ENCODE assay signal across 28 cellular contexts in genomic region chr5:59769832-59770231, GRCh38.
DNase-seq lines count a peak whose midpoint lies in the region; ATAC-seq, FAIRE-seq and TF ChIP-seq lines count a peak whose summit lies in the region.
"Had no signal": no experiment of that assay in that cellular context is flagged by ENCODE, and none has a peak within 500 bp of the region (broad histone marks: within the 10 kb centered on the region; RNA-seq: fewer than 3 reads in every experiment).

No MANE protein-coding gene starts in this region.

- TF ChIP-seq EP300 in transverse colon (IDR thresholded peaks at IDR 0.05; ENCODE audit: low read depth), result no peak

- ATAC-seq in Right ventricle myocardium inferior (no peak), HG03095 (IDR thresholded peaks at IDR 0.05; ENCODE audit: unreplicated experiment) (no peak)
- ATAC-seq: activated naive CD4-positive, alpha-beta T cell treated with anti-CD3 and anti-CD28 coated beads, Interleukin-2, amount 50 U/mL, for 72 hours; natural killer cell; T-helper 17 cell had no signal

- H3K27me3 ChIP-seq in astrocyte (ENCODE audit: insufficient read depth, low read length) (no peaks in the 10 kb centered on the region), transverse colon (no peaks in the 10 kb centered on the region), Karpas-422 (ENCODE audit: low read length) (no peaks in the 10 kb centered on the region)
- H3K27me3 ChIP-seq: Peyer's patch had no signal

- peaks cover 20% of the 10 kb centered on the region for H3K4me1 Mint-ChIP-seq in astrocyte (ENCODE audit: low read depth, unreplicated experiment)

- DNase-seq in M059J (ENCODE audit: low read depth) (peak; percentile 67), astrocyte (ENCODE audit: low read depth) (peak; percentile 25), iris pigment epithelial cell (ENCODE audit: low read depth) (peak; percentile 74), transverse colon (no peak), Right ventricle myocardium inferior (ENCODE audit: missing footprints) (no peak), Karpas-422 (no peak)
- DNase-seq: activated CD4-positive, alpha-beta memory T cell treated with anti-CD3 and anti-CD28 coated beads, Interleukin-2, amount 10 ng/mL, durations not matched to agents 7 days and 5 days; activated CD4-positive, alpha-beta T cell treated with anti-CD3 and anti-CD28 coated beads for 1 hour; activated CD8-positive, alpha-beta memory T cell treated with anti-CD3 and anti-CD28 coated beads, Interleukin-2, amount 50 U/mL, for 48 hours; anterior cingulate cortex; CD4-positive, CD25-positive, alpha-beta regulatory T cell; central memory CD4-positive, alpha-beta T cell; kidney; natural killer cell; NCI-H1048; NCI-H1694; NCI-H2171; NCI-H526; Peyer's patch; retina; stimulated activated CD4-positive, alpha-beta T cell treated with anti-CD3 and anti-CD28 coated beads, Interleukin-4, amount 100 ng/mL, for 1 hour; substantia nigra; T-helper 17 cell had no signal

- H4K20me1 ChIP-seq in astrocyte (ENCODE audit: insufficient read depth, low read length), result no peaks in the 10 kb centered on the region
- 0 out of 2 replicates have a peak, but pooled peaks cover 9% of the 10 kb centered on the region for H4K20me1 ChIP-seq in Karpas-422 (ENCODE audit: insufficient read depth, low read depth, low read length)

- TF ChIP-seq POLR2A in transverse colon (IDR thresholded peaks at IDR 0.05), result no peak

- H3K27ac Mint-ChIP-seq in astrocyte (ENCODE audit: unreplicated experiment), result no peak overlapping the region
- H3K27ac Mint-ChIP-seq: activated CD4-positive, alpha-beta memory T cell treated with anti-CD3 and anti-CD28 coated beads, Interleukin-2, amount 10 ng/mL, durations not matched to agents 7 days and 5 days; activated naive CD4-positive, alpha-beta T cell treated with anti-CD3 and anti-CD28 coated beads, Interleukin-2, amount 50 U/mL, for 72 hours; activated T-helper 2 cell treated with anti-CD3 and anti-CD28 coated beads, Interferon-gamma antibody, Interleukin-2, Interleukin-4, amounts not matched to agents 10 μg/mL and 5 μg/mL and 100 μg/mL, durations not matched to agents 14 hours and 24 hours and 36 hours; CD4-positive, CD25-positive, alpha-beta regulatory T cell; natural killer cell; T-helper 17 cell had no signal

- H3K9me3 ChIP-seq in astrocyte (ENCODE audit: insufficient read depth, low read depth, low read length) (no peaks in the 10 kb centered on the region), transverse colon (no peaks in the 10 kb centered on the region), Karpas-422 (ENCODE audit: low read length) (no peaks in the 10 kb centered on the region)
- H3K9me3 ChIP-seq: Peyer's patch had no signal

- H3K36me3 ChIP-seq in astrocyte (ENCODE audit: insufficient read depth, low read length), result no peaks in the 10 kb centered on the region
- no peaks in the 10 kb centered on the region for H3K36me3 ChIP-seq in transverse colon
- no peaks in the 10 kb centered on the region for H3K36me3 ChIP-seq in Karpas-422 (ENCODE audit: insufficient read depth, low read length)
- H3K36me3 ChIP-seq: Peyer's patch had no signal

- in situ Hi-C loops in transverse colon (cut with MboI; ENCODE audit: low pct_ligation_motif_present in 1 of 4, low pct_unique_long_range_greater_than_20kb in 1 of 4, low sequenced_read_pairs in 3 of 4), result no loop called here

- no peaks in the 10 kb centered on the region for H3K27me3 Mint-ChIP-seq in astrocyte (ENCODE audit: low read depth, unreplicated experiment)

- H3K9ac ChIP-seq in astrocyte (ENCODE audit: low read length) (no peak overlapping the region), Karpas-422 (ENCODE audit: low read length) (no peak overlapping the region)

- no peak overlapping the region for H3K4me3 Mint-ChIP-seq in astrocyte (ENCODE audit: unreplicated experiment)
- H3K4me3 Mint-ChIP-seq: activated CD4-positive, alpha-beta memory T cell treated with anti-CD3 and anti-CD28 coated beads, Interleukin-2, amount 10 ng/mL, durations not matched to agents 7 days and 5 days; natural killer cell; T-helper 17 cell had no signal

- FAIRE-seq in astrocyte (lab: Jason Lieb, UNC), result no peak
- FAIRE-seq: D721Med, GM12892, kidney had no signal

- H3K79me2 ChIP-seq in astrocyte (ENCODE audit: insufficient read depth, low read length) (peaks cover 7% of the 10 kb centered on the region), Karpas-422 (ENCODE audit: low read length) (no peaks in the 10 kb centered on the region)

- no peaks in the 10 kb centered on the region for H3K9me2 ChIP-seq in Karpas-422 (replicated peaks; ENCODE audit: insufficient read depth, low read length)

- H2AFZ ChIP-seq in astrocyte (ENCODE audit: low read depth, low read length) (no peak overlapping the region), Karpas-422 (ENCODE audit: low read length) (no peak overlapping the region)

- H3K4me1 ChIP-seq in astrocyte (ENCODE audit: insufficient read depth, low read length), result peaks cover 14% of the 10 kb centered on the region
- peaks cover 0 to 15% (median under 1%) of the 10 kb centered on the region in 4 donors for H3K4me1 ChIP-seq in transverse colon
- no peaks in the 10 kb centered on the region for H3K4me1 ChIP-seq in Karpas-422 (ENCODE audit: low read length)
- H3K4me1 ChIP-seq: Peyer's patch had no signal

- intact Hi-C loops in transverse colon (cut with DNase I; ENCODE audit: low total_unique reads) (no loop called here), Right ventricle myocardium inferior (cut with DNase I) (no loop called here)

- H3K27ac ChIP-seq in astrocyte (ENCODE audit: low read depth, low read length) (no peak overlapping the region), transverse colon (peak overlapping the region in 3 of 4 donors; percentile 82 to 88 (median 86)), Karpas-422 (ENCODE audit: low read length) (no peak overlapping the region)

- TF ChIP-seq CTCF in astrocyte (IDR thresholded peaks at IDR 0.05; ENCODE audit: insufficient read depth, low read depth, low read length) (no peak), transverse colon (IDR thresholded peaks at IDR 0.05) (no peak)

- no peaks in the 10 kb centered on the region for H3K36me3 Mint-ChIP-seq in astrocyte (ENCODE audit: low read depth, unreplicated experiment)
- H3K36me3 Mint-ChIP-seq: CD4-positive, CD25-positive, alpha-beta regulatory T cell; natural killer cell had no signal

- H3K4me3 ChIP-seq in astrocyte (ENCODE audit: insufficient read depth, low read depth, low read length) (no peak overlapping the region), transverse colon (no peak overlapping the region), Karpas-422 (ENCODE audit: low read length) (no peak overlapping the region)
- H3K4me3 ChIP-seq: Peyer's patch had no signal

- H3K4me2 ChIP-seq in astrocyte (ENCODE audit: low read length), result peak overlapping the region; percentile 98
- H3K4me2 ChIP-seq in Karpas-422 (ENCODE audit: low read depth, low read length, poor library complexity, severe bottlenecking), result no peak overlapping the region

- no peaks in the 10 kb centered on the region for H3K9me3 Mint-ChIP-seq in astrocyte (ENCODE audit: unreplicated experiment)
- H3K9me3 Mint-ChIP-seq: activated CD4-positive, alpha-beta memory T cell treated with anti-CD3 and anti-CD28 coated beads, Interleukin-2, amount 10 ng/mL, durations not matched to agents 7 days and 5 days; activated naive CD4-positive, alpha-beta T cell treated with anti-CD3 and anti-CD28 coated beads, Interleukin-2, amount 50 U/mL, for 72 hours; activated T-helper 2 cell treated with anti-CD3 and anti-CD28 coated beads, Interferon-gamma antibody, Interleukin-2, Interleukin-4, amounts not matched to agents 10 μg/mL and 5 μg/mL and 100 μg/mL, durations not matched to agents 14 hours and 24 hours and 36 hours; natural killer cell had no signal

Comparison
In these comparisons a context has a peak if more than half of its experiments do, and no peak if none do; other contexts are left out.
1. DNase-seq: peak in M059J (single experiment), astrocyte (single experiment) and iris pigment epithelial cell (single experiment); none in transverse colon (single experiment), Right ventricle myocardium inferior (single experiment) and Karpas-422 (single experiment).
2. H3K27ac ChIP-seq: peak in transverse colon (3 of 4); none in astrocyte (single experiment) and Karpas-422 (single experiment).